8 cellular contexts compared by ENCODE assay signal in the genomic region with DNA sequence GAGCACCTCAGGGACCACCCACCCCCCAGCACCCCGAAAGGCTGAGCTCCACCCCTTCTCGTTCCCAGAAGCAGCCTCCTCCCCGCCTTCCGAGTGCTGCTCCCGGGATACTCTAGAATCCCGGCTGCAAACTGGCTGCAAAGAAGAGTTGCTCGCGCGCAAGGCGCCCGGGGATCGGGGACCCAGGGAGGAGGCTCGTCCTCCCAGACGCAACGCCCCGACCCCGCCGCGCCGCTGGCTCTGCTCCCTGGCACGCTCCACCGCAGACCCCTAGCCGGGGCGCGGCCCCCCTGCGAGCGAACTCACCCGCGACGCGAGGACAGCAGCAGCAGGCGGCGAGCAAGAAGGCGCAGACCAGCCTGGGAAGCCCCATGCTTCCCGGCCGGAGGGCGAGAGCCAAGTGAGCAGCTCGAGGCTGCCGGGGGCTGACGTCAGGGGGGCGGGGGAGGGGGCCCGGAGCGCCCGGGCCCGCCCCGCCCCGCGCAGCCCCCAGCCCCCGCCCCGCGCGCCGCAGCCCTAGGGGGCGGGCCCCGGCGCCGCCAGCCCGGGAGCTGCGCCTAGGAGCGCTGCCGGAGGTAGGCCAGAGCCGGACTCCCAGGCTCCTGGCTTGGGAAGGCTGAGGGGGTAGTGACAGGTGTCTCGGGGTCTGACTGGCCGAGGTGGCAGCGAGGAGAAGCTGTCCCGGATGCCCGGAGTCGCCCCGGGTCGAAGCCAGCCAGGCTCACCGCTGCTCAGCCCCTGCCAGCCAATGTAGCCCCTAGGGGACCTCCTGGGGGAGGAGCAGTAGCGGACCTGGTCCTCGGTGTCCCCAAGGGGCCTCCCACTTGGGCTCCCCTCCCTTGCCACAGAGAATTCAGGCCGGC. TPM values are rescaled to one million over a fixed set of nuclear protein-coding genes. Genes with fewer than 3 reads are reported as not detected.
A peak's percentile ranks its signal among the peaks of the same experiment; 100 is the strongest.
DNase-seq lines count a peak whose midpoint lies in the region; ATAC-seq and TF ChIP-seq lines count a peak whose summit lies in the region.

TSS of gene MCAM (minus strand) at position 402 of the 863 bp plus-strand sequence. CDS start at position 373, 29 bp downstream.

- no peak for ATAC-seq in GM18907 (IDR thresholded peaks at IDR 0.05; ENCODE audit: unreplicated experiment)
- no peak for ATAC-seq in HG02610 (IDR thresholded peaks at IDR 0.05; ENCODE audit: unreplicated experiment)

- peak within 1 kb of the TSS; percentile 87 for H3K4me3 Mint-ChIP-seq in neural crest cell

- peaks cover 35% of the 10 kb centered on the region for H3K4me1 Mint-ChIP-seq in neural crest cell

- CTCF ChIA-PET in HEK293 (lab: Yijun Ruan, JAX), result interaction anchor here (0.6 to 15.8 kb wide), 6 partner anchors 22 to 327 kb away, joined by 3 to 151 read pairs (median 4); partner anchors contain the start of genes C1QTNF5 and CBL

- H3K27ac ChIP-seq in HEK293 (ENCODE audit: extremely low read depth, low read depth, low read length), result peak within 1 kb of the TSS; percentile 62; the same call in 1 of the 2 replicates
- peak within 1 kb of the TSS; percentile 78 for H3K27ac ChIP-seq in VCaP

- peaks cover 0 to 22% of the 10 kb centered on the region in 2 experiments; a peak in 1 of 3 replicates for H3K36me3 ChIP-seq in HEK293 (ENCODE audit: control insufficient read depth in 2 of 2, insufficient read depth in 1 of 2, low read length in 2 of 2)

- H3K4me3 ChIP-seq in AG10803 (ENCODE audit: low read length) (peak within 1 kb of the TSS; percentile 57), HEK293 (ENCODE audit: low read depth, low read length) (peak within 1 kb of the TSS; percentile 67), fibroblast of villous mesenchyme (ENCODE audit: low read depth, low read length) (peak within 1 kb of the TSS; percentile 64)

- no peak for DNase-seq in AG10803 (ENCODE audit: low read depth)
- DNase-seq in fibroblast of villous mesenchyme (ENCODE audit: low read depth), result peak; percentile 45
- DNase-seq in neural crest cell (ENCODE audit: low read depth, low spot score), result peak; percentile 45
- DNase-seq in cerebellar nuclear complex (lab: John Stamatoyannopoulos, UW), result no peak

- peak within 1 kb of the TSS; percentile 35 for H3K27ac Mint-ChIP-seq in neural crest cell (ENCODE audit: unreplicated experiment)

- H3K4me1 ChIP-seq in HEK293 (ENCODE audit: control insufficient read depth, insufficient read depth, low read length), result no peaks in the 10 kb centered on the region; the same call in 1 of the 2 replicates

- POLR2A ChIA-PET in HEK293 (lab: Yijun Ruan, JAX), result interaction anchor here (0.5 to 4.4 kb wide), 24 partner anchors 9 to 261 kb away, joined by 3 to 35 read pairs (median 5); partner anchors contain the start of genes ABCG4, C2CD2L, CBL and DPAGT1

- TF ChIP-seq CTCF in AG10803 (conservative IDR thresholded peaks at IDR 0.05; ENCODE audit: low read length), result no peak
- no peak for TF ChIP-seq CTCF in HEK293 (tag by site-specific recombination; IDR thresholded peaks at IDR 0.05)
- TF ChIP-seq CTCF in VCaP (conservative IDR thresholded peaks at IDR 0.05), result no peak
- no peak for TF ChIP-seq CTCF in fibroblast of villous mesenchyme (IDR thresholded peaks at IDR 0.05; ENCODE audit: insufficient read depth, low read depth, low read length)
- TF ChIP-seq CTCF in neural crest cell (conservative IDR thresholded peaks at IDR 0.05), result no peak

- peaks cover 28% of the 10 kb centered on the region for H3K27me3 Mint-ChIP-seq in neural crest cell (ENCODE audit: low read depth)

- H3K9me3 Mint-ChIP-seq in neural crest cell, result no peaks in the 10 kb centered on the region

- H3K9me3 ChIP-seq in HEK293 (ENCODE audit: control insufficient read depth, insufficient read depth, low read depth, low read length), result no peaks in the 10 kb centered on the region

- H3K36me3 Mint-ChIP-seq in neural crest cell (ENCODE audit: low read depth), result no peaks in the 10 kb centered on the region

TF ChIP-seq in HEK293, 187 proteins besides CTCF, POLR2A, EP300 and RAD21 (continues in another document):
- TF ChIP-seq ZBTB6 (tag by site-specific recombination; IDR thresholded peaks at IDR 0.05) (no peak; the same call in 1 of the 2 replicates), BCL6B (tag by site-specific recombination; IDR thresholded peaks at IDR 0.05) (no peak), OVOL3 (tag by site-specific recombination; IDR thresholded peaks at IDR 0.05) (no peak), ZFP69B (tag by site-specific recombination; IDR thresholded peaks at IDR 0.05) (no peak), ZEB2 (tag by site-specific recombination; IDR thresholded peaks at IDR 0.05) (no peak), ZSCAN5A (tag by site-specific recombination; IDR thresholded peaks at IDR 0.05) (peak; percentile 39; the same call in 1 of the 2 replicates), PRDM2 (tag by site-specific recombination; IDR thresholded peaks at IDR 0.05; ENCODE audit: borderline replicate concordance) (no peak), GLIS1 (tag by site-specific recombination; IDR thresholded peaks at IDR 0.05) (peak; percentile 51), ZNF623 (tag by site-specific recombination; IDR thresholded peaks at IDR 0.05) (no peak), SCRT1 (tag by site-specific recombination; IDR thresholded peaks at IDR 0.05; ENCODE audit: borderline replicate concordance) (0 out of 2 replicates have a peak, but pooled peaks have one; percentile 2)

RNA-seq across cellular contexts. Expression of gene MCAM, which starts in this region (rescaled TPM):
- total RNA-seq in fibroblast of villous mesenchyme (77.3 and 86.4 TPM in 2 replicates), neural crest cell (61.6 and 66.7 TPM in 2 replicates)

Comparison
In these comparisons a context has a peak if more than half of its experiments do, and no peak if none do; other contexts are left out.
1. DNase-seq: peak in fibroblast of villous mesenchyme (single experiment) and neural crest cell (single experiment); none in AG10803 (single experiment) and cerebellar nuclear complex (0 of 2).
2. Peak in every context shown above with its lines, with median percentiles within 50 percentile points of each other: H3K4me3 ChIP-seq.